In the genomic region with DNA sequence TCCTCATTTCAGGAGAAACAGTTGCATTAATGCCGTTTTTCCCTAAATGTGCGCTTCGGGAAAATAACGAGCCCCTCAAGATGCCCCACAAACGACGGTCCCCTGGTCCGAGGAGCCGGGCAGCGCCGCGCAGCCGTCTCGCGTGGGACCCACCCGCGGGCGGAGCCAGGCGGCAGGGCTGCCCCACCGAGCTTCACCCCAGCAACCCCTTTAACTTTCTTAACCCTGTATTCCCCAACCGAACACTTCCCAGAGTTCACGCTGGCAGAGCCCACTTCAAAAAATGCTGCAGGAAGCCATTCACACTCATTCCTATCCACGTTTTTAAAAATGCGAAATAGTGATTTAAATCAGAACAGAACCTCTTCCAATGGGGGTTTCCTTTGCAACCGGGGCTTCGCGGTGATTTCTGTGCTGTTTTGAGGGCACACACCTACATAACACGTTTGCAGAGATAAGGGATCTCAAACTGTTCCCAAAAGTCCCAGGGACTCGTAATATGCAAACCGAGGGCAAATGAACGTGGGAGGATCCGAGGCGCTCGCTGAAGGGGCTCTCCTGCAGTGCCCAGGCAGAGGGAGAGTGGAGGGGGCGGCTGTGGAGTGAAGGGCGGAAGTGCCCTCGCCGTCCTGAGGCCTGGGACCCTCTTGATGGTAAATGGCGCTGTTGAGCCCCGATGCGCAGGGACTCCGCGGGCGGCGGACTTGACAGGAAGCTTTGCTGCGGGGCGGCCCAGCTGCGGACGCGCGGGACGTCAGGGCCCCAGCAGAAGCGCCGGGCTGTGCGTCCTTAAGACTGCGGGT, we compare ENCODE assay signal across 8 cellular contexts.
DNase-seq lines count a peak whose midpoint lies in the region; ATAC-seq, FAIRE-seq and TF ChIP-seq lines count a peak whose summit lies in the region.

No MANE protein-coding gene starts in this region.

- DNase-seq in DMS 273 treated with DMSO at 0.1 percent for 48 hours (lab: John Stamatoyannopoulos, UW) (peak; percentile 50), SK-N-DZ (ENCODE audit: low spot score) (peak; percentile 60), K562 (ENCODE audit: extremely low read depth in 1 of 4, low spot score in 3 of 4) (peak; percentile 18 to 36 (median 28)), iPS-NIHi7 (ENCODE audit: extremely low spot score) (peak; percentile 74), cerebellum (ENCODE audit: low spot score) (no peak)
- peak; percentile 12 to 42 (median 16) for DNase-seq in stimulated activated CD4-positive, alpha-beta T cell treated with anti-CD3 and anti-CD28 coated beads, Interleukin-12 subunit alpha, Interleukin-12 subunit beta, amount 100 ng/mL, for 48 hours (ENCODE audit: low read depth in 2 of 3, low spot score in 1 of 3)

- intact Hi-C loops in K562 (cut with micrococcal nuclease): no loop called here

- CTCF ChIA-PET in K562 (lab: Yijun Ruan, JAX; ENCODE audit: low intra/inter-chr PET ratio): no interaction called here

- H3K27me3 ChIP-seq in K562 (ENCODE audit: control insufficient read depth in 2 of 2, insufficient read depth in 2 of 2, low read length in 2 of 2): peaks cover 16 to 19% of the 10 kb centered on the region in 2 experiments

- no peaks in the 10 kb centered on the region for H3K9me1 ChIP-seq in K562 (ENCODE audit: control insufficient read depth, insufficient read depth, low read length)

- 8% methylated on average over 46 of the region's 55 CpGs for WGBS in K562 (ENCODE audit: insufficient coverage, low coverage, missing lambda C conversion rate)

- H3K4me1 ChIP-seq in K562 (replicated peaks in 1 of 2; ENCODE audit: control insufficient read depth in 2 of 2, insufficient read depth in 2 of 2, low read length in 2 of 2): peaks cover 0 to 9% of the 10 kb centered on the region in 2 experiments; a peak in 2 of 5 replicates

- peak overlapping the region in 1 of 2 experiments; percentile 71; a peak in 2 of 4 replicates for H3K9ac ChIP-seq in K562 (ENCODE audit: insufficient read depth in 1 of 2, low read depth in 2 of 2, low read length in 2 of 2)

- no peak for TF ChIP-seq EP300 in K562 (IDR thresholded peaks at IDR 0.05; ENCODE audit: low read length)

- POLR2A ChIA-PET in K562 (lab: Yijun Ruan, JAX): interaction anchor here (0.6 to 1.1 kb wide), 3 partner anchors 12 to 45 kb away, joined by 3 read pairs; no protein-coding TSS in a partner anchor

- no peak overlapping the region for H3K27ac ChIP-seq in K562 (ENCODE audit: extremely low read depth, low read depth, low read length)

- FAIRE-seq in K562 (lab: Jason Lieb, UNC): no peak

- no peaks in the 10 kb centered on the region; the same call in 1 of the 2 replicates for H4K20me1 ChIP-seq in K562 (replicated peaks; ENCODE audit: control insufficient read depth, insufficient read depth, low read length)

- H3K4me2 ChIP-seq in K562 (ENCODE audit: insufficient read depth, low read length): peak overlapping the region; percentile 51; the same call in 1 of the 2 replicates

- no peaks in the 10 kb centered on the region for H3K36me3 ChIP-seq in K562 (ENCODE audit: control insufficient read depth, insufficient read depth, low read length)

- no peak for TF ChIP-seq POLR2A in K562 (conservative IDR thresholded peaks at IDR 0.05)

- H3K79me2 ChIP-seq in K562 (ENCODE audit: control insufficient read depth, insufficient read depth, low read length): no peaks in the 10 kb centered on the region

- TF ChIP-seq RAD21 in K562 (CRISPR knock-in tag; conservative IDR thresholded peaks at IDR 0.05 in 1 of 2, IDR thresholded peaks at IDR 0.05 in 1 of 2): no peak

- in situ Hi-C loops in K562 (cut with MboI): no loop called here

- no TSS peak for BruUV-seq in K562 (replicated peaks; lab: Mats Ljungman, UMichigan)

- H3K9me3 ChIP-seq in K562 (replicated peaks; ENCODE audit: control insufficient read depth, insufficient read depth, low read depth, low read length): no peaks in the 10 kb centered on the region

- ATAC-seq in GM19463 (IDR thresholded peaks at IDR 0.05; ENCODE audit: unreplicated experiment) (peak; percentile 91), HG03469 (IDR thresholded peaks at IDR 0.05; ENCODE audit: unreplicated experiment) (peak; percentile 72), K562 (peak; percentile 91)

- no peak for TF ChIP-seq CTCF in K562 (IDR thresholded peaks at IDR 0.05 in 2 of 3, conservative IDR thresholded peaks at IDR 0.05 in 1 of 3; ENCODE audit: insufficient read depth in 2 of 3, low read depth in 1 of 3, low read length in 3 of 3)

- peak overlapping the region; percentile 25 for H2AFZ ChIP-seq in K562 (ENCODE audit: low read depth, low read length)

- H3K4me3 ChIP-seq in K562: 0 out of 2 replicates have a peak overlapping the region, but pooled peaks have one; percentile 4

TF ChIP-seq in K562, 482 proteins besides CTCF, POLR2A, EP300 and RAD21:
- TF ChIP-seq, protein P1, sequence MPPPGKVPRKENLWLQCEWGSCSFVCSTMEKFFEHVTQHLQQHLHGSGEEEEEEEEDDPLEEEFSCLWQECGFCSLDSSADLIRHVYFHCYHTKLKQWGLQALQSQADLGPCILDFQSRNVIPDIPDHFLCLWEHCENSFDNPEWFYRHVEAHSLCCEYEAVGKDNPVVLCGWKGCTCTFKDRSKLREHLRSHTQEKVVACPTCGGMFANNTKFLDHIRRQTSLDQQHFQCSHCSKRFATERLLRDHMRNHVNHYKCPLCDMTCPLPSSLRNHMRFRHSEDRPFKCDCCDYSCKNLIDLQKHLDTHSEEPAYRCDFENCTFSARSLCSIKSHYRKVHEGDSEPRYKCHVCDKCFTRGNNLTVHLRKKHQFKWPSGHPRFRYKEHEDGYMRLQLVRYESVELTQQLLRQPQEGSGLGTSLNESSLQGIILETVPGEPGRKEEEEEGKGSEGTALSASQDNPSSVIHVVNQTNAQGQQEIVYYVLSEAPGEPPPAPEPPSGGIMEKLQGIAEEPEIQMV (tag; conservative IDR thresholded peaks at IDR 0.05; ENCODE audit: low read depth): peak; percentile 88
- TF ChIP-seq BCL6 (CRISPR knock-in tag; IDR thresholded peaks at IDR 0.05): no peak
- no peak for TF ChIP-seq ZZZ3 (IDR thresholded peaks at IDR 0.05)
- no peak for TF ChIP-seq MXI1 (IDR thresholded peaks at IDR 0.05; ENCODE audit: low read depth, low read length)
- no peak for TF ChIP-seq IFI16 (CRISPR knock-in tag; IDR thresholded peaks at IDR 0.05)
- TF ChIP-seq ASH1L (IDR thresholded peaks at IDR 0.05; ENCODE audit: borderline replicate concordance, low read depth, partially characterized antibody): no peak
- no peak for TF ChIP-seq ZNF586 (CRISPR knock-in tag; conservative IDR thresholded peaks at IDR 0.05)
- TF ChIP-seq CXXC5 (CRISPR knock-in tag; IDR thresholded peaks at IDR 0.05): 0 out of 2 replicates have a peak, but pooled peaks have one; percentile 35
- TF ChIP-seq, protein P2, sequence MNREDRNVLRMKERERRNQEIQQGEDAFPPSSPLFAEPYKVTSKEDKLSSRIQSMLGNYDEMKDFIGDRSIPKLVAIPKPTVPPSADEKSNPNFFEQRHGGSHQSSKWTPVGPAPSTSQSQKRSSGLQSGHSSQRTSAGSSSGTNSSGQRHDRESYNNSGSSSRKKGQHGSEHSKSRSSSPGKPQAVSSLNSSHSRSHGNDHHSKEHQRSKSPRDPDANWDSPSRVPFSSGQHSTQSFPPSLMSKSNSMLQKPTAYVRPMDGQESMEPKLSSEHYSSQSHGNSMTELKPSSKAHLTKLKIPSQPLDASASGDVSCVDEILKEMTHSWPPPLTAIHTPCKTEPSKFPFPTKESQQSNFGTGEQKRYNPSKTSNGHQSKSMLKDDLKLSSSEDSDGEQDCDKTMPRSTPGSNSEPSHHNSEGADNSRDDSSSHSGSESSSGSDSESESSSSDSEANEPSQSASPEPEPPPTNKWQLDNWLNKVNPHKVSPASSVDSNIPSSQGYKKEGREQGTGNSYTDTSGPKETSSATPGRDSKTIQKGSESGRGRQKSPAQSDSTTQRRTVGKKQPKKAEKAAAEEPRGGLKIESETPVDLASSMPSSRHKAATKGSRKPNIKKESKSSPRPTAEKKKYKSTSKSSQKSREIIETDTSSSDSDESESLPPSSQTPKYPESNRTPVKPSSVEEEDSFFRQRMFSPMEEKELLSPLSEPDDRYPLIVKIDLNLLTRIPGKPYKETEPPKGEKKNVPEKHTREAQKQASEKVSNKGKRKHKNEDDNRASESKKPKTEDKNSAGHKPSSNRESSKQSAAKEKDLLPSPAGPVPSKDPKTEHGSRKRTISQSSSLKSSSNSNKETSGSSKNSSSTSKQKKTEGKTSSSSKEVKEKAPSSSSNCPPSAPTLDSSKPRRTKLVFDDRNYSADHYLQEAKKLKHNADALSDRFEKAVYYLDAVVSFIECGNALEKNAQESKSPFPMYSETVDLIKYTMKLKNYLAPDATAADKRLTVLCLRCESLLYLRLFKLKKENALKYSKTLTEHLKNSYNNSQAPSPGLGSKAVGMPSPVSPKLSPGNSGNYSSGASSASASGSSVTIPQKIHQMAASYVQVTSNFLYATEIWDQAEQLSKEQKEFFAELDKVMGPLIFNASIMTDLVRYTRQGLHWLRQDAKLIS (CRISPR knock-in tag; IDR thresholded peaks at IDR 0.05): no peak
- TF ChIP-seq TARDBP (IDR thresholded peaks at IDR 0.05): no peak
- TF ChIP-seq SIN3A (IDR thresholded peaks at IDR 0.05; ENCODE audit: borderline replicate concordance in 2 of 2, control insufficient read depth in 1 of 2, low read depth in 2 of 2, low read length in 2 of 2): no peak
- TF ChIP-seq CC2D1A (IDR thresholded peaks at IDR 0.05): 0 out of 2 replicates have a peak, but pooled peaks have one; percentile 26
- peak; percentile 30 to 50; a peak in 3 of 4 replicates for TF ChIP-seq NRF1 (conservative IDR thresholded peaks at IDR 0.05 in 1 of 2, IDR thresholded peaks at IDR 0.05 in 1 of 2)
- no peak for TF ChIP-seq CBFA2T3 (IDR thresholded peaks at IDR 0.05)
- TF ChIP-seq, protein P3, sequence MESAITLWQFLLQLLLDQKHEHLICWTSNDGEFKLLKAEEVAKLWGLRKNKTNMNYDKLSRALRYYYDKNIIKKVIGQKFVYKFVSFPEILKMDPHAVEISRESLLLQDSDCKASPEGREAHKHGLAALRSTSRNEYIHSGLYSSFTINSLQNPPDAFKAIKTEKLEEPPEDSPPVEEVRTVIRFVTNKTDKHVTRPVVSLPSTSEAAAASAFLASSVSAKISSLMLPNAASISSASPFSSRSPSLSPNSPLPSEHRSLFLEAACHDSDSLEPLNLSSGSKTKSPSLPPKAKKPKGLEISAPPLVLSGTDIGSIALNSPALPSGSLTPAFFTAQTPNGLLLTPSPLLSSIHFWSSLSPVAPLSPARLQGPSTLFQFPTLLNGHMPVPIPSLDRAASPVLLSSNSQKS (CRISPR knock-in tag; IDR thresholded peaks at IDR 0.05): no peak
- peak; percentile 16 to 59; a peak in 3 of 4 replicates for TF ChIP-seq KDM1A (IDR thresholded peaks at IDR 0.05)
TF ChIP-seq in K562: peak in this region for 5.
